In genomic region chr1:1938613-1939295, GRCh38 we compare ENCODE assay signal across 1 cellular context.
TF ChIP-seq lines count a peak whose summit lies in the region.

No MANE protein-coding gene starts in this region.

TF ChIP-seq in K562, 482 proteins besides CTCF, POLR2A, EP300 and RAD21:
- TF ChIP-seq USF1 (CRISPR knock-in tag; IDR thresholded peaks at IDR 0.05) (peak; percentile 5; the same call in 1 of the 2 replicates), ZFX (CRISPR knock-in tag; IDR thresholded peaks at IDR 0.05) (no peak), IRF2 (CRISPR knock-in tag; IDR thresholded peaks at IDR 0.05) (0 out of 2 replicates have a peak, but pooled peaks have one; percentile 11)
